In genomic region chr1:228647523-228648444, GRCh38 we compare ENCODE assay signal across 8 cellular contexts.
A peak's percentile ranks its signal among the peaks of the same experiment; 100 is the strongest.
DNase-seq lines count a peak whose midpoint lies in the region; ATAC-seq and TF ChIP-seq lines count a peak whose summit lies in the region.

No MANE protein-coding gene starts in this region.

- peak overlapping the region; percentile 75 for H3K4me2 ChIP-seq in MM.1S (ENCODE audit: low read depth, low read length)

- H3K27me3 Mint-ChIP-seq in memory B cell = peaks cover 13% of the 10 kb centered on the region

- H2AFZ ChIP-seq in MM.1S (ENCODE audit: low read length) = peak overlapping the region; percentile 72

- H3K9me2 ChIP-seq in MM.1S (replicated peaks; ENCODE audit: insufficient read depth, low read length) = no peaks in the 10 kb centered on the region

- peak overlapping the region; percentile 83 for H3K4me3 Mint-ChIP-seq in memory B cell

- H3K27ac ChIP-seq in MM.1S (ENCODE audit: low read length) (no peak overlapping the region), duodenal mucosa (ENCODE audit: low read depth, low read length) (no peak overlapping the region), tibial artery (peak overlapping the region; percentile 59 to 76)

- H3K4me1 ChIP-seq in MM.1S (ENCODE audit: low read length) = no peaks in the 10 kb centered on the region
- peaks cover 18 to 19% of the 10 kb centered on the region in 2 donors for H3K4me1 ChIP-seq in duodenal mucosa (ENCODE audit: control insufficient read depth in 1 of 2, insufficient read depth in 2 of 2, low read length in 2 of 2)
- H3K4me1 ChIP-seq in tibial artery = peaks cover 0 to 26% (median 16%) of the 10 kb centered on the region in 4 donors

- no peak overlapping the region for H3K9ac ChIP-seq in MM.1S (ENCODE audit: low read length)
- no peak overlapping the region for H3K9ac ChIP-seq in duodenal mucosa (ENCODE audit: low read depth in 1 of 2, low read length in 2 of 2)

- peaks cover 5% of the 10 kb centered on the region for H3K36me3 Mint-ChIP-seq in memory B cell

- peaks cover 11% of the 10 kb centered on the region for H3K4me1 Mint-ChIP-seq in memory B cell

- H3F3A ChIP-seq in MM.1S (ENCODE audit: insufficient read depth, low read length) = peaks cover 7% of the 10 kb centered on the region

- H3K27ac Mint-ChIP-seq in memory B cell = peak overlapping the region; percentile 43

- H3K4me3 ChIP-seq in MM.1S (ENCODE audit: low read length) (peak overlapping the region; percentile 70), duodenal mucosa (ENCODE audit: low read depth in 1 of 2, low read length in 2 of 2) (peak overlapping the region; percentile 69 to 72), tibial artery (peak overlapping the region; percentile 47 to 53)

- H3K27me3 ChIP-seq in MM.1S (replicated peaks; ENCODE audit: insufficient read depth, low read length) (peaks cover 20% of the 10 kb centered on the region), duodenal mucosa (ENCODE audit: control insufficient read depth in 1 of 2, insufficient read depth in 2 of 2, low read length in 2 of 2) (peaks cover 45 to 51% of the 10 kb centered on the region in 2 donors), tibial artery (peaks cover 0 to 39% of the 10 kb centered on the region in 2 donors)

- H3K36me3 ChIP-seq in MM.1S (replicated peaks; ENCODE audit: insufficient read depth, low read length) (no peaks in the 10 kb centered on the region), duodenal mucosa (ENCODE audit: control insufficient read depth in 1 of 2, insufficient read depth in 2 of 2, low read length in 2 of 2) (no peaks in the 10 kb centered on the region), tibial artery (no peaks in the 10 kb centered on the region)

- intact Hi-C loops in tibial artery (cut with DNase I; ENCODE audit: low total_unique reads) = no loop called here

- TF ChIP-seq CTCF in MM.1S (IDR thresholded peaks at IDR 0.05; ENCODE audit: low read length) (no peak), tibial artery (IDR thresholded peaks at IDR 0.05) (no peak)

- DNase-seq in GM03348 (ENCODE audit: low spot score) (peak; percentile 47), MM.1S (no peak), SKM-1 (lab: John Stamatoyannopoulos, UW; ENCODE audit: unreplicated experiment) (peak; percentile 26), memory B cell (ENCODE audit: low spot score in 2 of 2) (no peak), tibial artery (peak; percentile 37 to 75), T1000 (lab: John Stamatoyannopoulos, UW) (no peak)

- peak; percentile 17 for ATAC-seq in memory B cell (ENCODE audit: low read depth)
- no peak for ATAC-seq in HG02973 (IDR thresholded peaks at IDR 0.05; ENCODE audit: unreplicated experiment)

- H3K79me2 ChIP-seq in MM.1S (ENCODE audit: low read length) = no peaks in the 10 kb centered on the region

- H3K9me3 Mint-ChIP-seq in memory B cell = peaks cover 2% of the 10 kb centered on the region

- H4K20me1 ChIP-seq in MM.1S (ENCODE audit: insufficient read depth, low read length) = no peaks in the 10 kb centered on the region

- H3K9me3 ChIP-seq in MM.1S (replicated peaks; ENCODE audit: insufficient read depth, low read length) = no peaks in the 10 kb centered on the region
- no peaks in the 10 kb centered on the region for H3K9me3 ChIP-seq in duodenal mucosa (ENCODE audit: control insufficient read depth in 1 of 2, low read length in 2 of 2)
- no peaks in the 10 kb centered on the region for H3K9me3 ChIP-seq in tibial artery

Comparison
In these comparisons a context has a peak if more than half of its experiments do, and no peak if none do; other contexts are left out.
1. DNase-seq: peak in GM03348 (single experiment), SKM-1 (single experiment) and tibial artery (2 of 2); none in MM.1S (single experiment), memory B cell (0 of 2) and T1000 (single experiment).
2. H3K27ac ChIP-seq: peak in tibial artery (2 of 2); none in MM.1S (single experiment) and duodenal mucosa (single experiment).
3. Peak in every context shown above with its lines, with median percentiles within 50 percentile points of each other: H3K4me3 ChIP-seq.